ENCODE assay signal across 12 cellular contexts in genomic region chr12:53575502-53576264, GRCh38. TPM values are rescaled to one million over a fixed set of nuclear protein-coding genes. Genes with fewer than 3 reads are reported as not detected.
DNase-seq lines count a peak whose midpoint lies in the region; ATAC-seq and TF ChIP-seq lines count a peak whose summit lies in the region.
"Had no signal": no experiment of that assay in that cellular context is flagged by ENCODE, and none has a peak within 500 bp of the region (broad histone marks: within the 10 kb centered on the region; RNA-seq: fewer than 3 reads in every experiment).

No MANE protein-coding gene starts in this region.

- no peaks in the 10 kb centered on the region for H3K27me3 Mint-ChIP-seq in natural killer cell treated with Interleukin-12 subunit alpha and Interleukin-12 subunit beta and Interleukin-15 and Interleukin-18, amount 100 ng/mL, for 72 hours
- no peaks in the 10 kb centered on the region for H3K27me3 Mint-ChIP-seq in natural killer cell (ENCODE audit: low read depth in 2 of 2)
- no peaks in the 10 kb centered on the region for H3K27me3 Mint-ChIP-seq in T-helper 2 cell treated with Interferon-gamma antibody and Interleukin-4, amounts not matched to agents 5 μg/mL and 100 μg/mL, for 36 hours (ENCODE audit: low read depth)
- H3K27me3 Mint-ChIP-seq: CD4-positive, alpha-beta T cell had no signal

- peak; percentile 67 to 75 for ATAC-seq in natural killer cell treated with Interleukin-12 subunit alpha and Interleukin-12 subunit beta and Interleukin-15 and Interleukin-18, amount 100 ng/mL, for 72 hours
- ATAC-seq in natural killer cell (no peak), upper lobe of right lung (peak; percentile 72), HG03378 (IDR thresholded peaks at IDR 0.05; ENCODE audit: unreplicated experiment) (no peak)

- H3K4me1 ChIP-seq in upper lobe of right lung, result peaks cover 8% of the 10 kb centered on the region

- no peaks in the 10 kb centered on the region for H3K36me3 ChIP-seq in upper lobe of right lung

- H3K27me3 ChIP-seq in upper lobe of right lung, result no peaks in the 10 kb centered on the region
- H3K27me3 ChIP-seq: tibial artery had no signal

- H3K27ac Mint-ChIP-seq in natural killer cell treated with Interleukin-12 subunit alpha and Interleukin-12 subunit beta and Interleukin-15 and Interleukin-18, amount 100 ng/mL, for 72 hours, result peak overlapping the region in 1 of 2 donors; percentile 20
- H3K27ac Mint-ChIP-seq in natural killer cell, result peak overlapping the region in 1 of 2 donors; percentile 59
- H3K27ac Mint-ChIP-seq in T-helper 2 cell treated with Interferon-gamma antibody and Interleukin-4, amounts not matched to agents 5 μg/mL and 100 μg/mL, for 36 hours, result no peak overlapping the region
- H3K27ac Mint-ChIP-seq: CD4-positive, alpha-beta T cell had no signal

- H3K4me3 Mint-ChIP-seq in natural killer cell treated with Interleukin-12 subunit alpha and Interleukin-12 subunit beta and Interleukin-15 and Interleukin-18, amount 100 ng/mL, for 72 hours, result no peak overlapping the region
- H3K4me3 Mint-ChIP-seq in natural killer cell, result no peak overlapping the region
- peak overlapping the region; percentile 6 for H3K4me3 Mint-ChIP-seq in T-helper 2 cell treated with Interferon-gamma antibody and Interleukin-4, amounts not matched to agents 5 μg/mL and 100 μg/mL, for 36 hours
- H3K4me3 Mint-ChIP-seq: CD4-positive, alpha-beta T cell had no signal

- TF ChIP-seq CTCF in natural killer cell (IDR thresholded peaks at IDR 0.05) (no peak), foreskin fibroblast (IDR thresholded peaks at IDR 0.05; ENCODE audit: low read depth, low read length) (no peak), upper lobe of right lung (IDR thresholded peaks at IDR 0.05) (no peak)

- no peaks in the 10 kb centered on the region for H3K9me3 ChIP-seq in upper lobe of right lung
- H3K9me3 ChIP-seq: tibial artery had no signal

- no peak for DNase-seq in natural killer cell treated with Interleukin-12 subunit alpha and Interleukin-12 subunit beta and Interleukin-15 and Interleukin-18, amount 100 ng/mL, for 72 hours (ENCODE audit: low spot score)
- DNase-seq in natural killer cell (no peak), foreskin fibroblast (peak; percentile 70 to 87), upper lobe of right lung (no peak), dedifferentiated amniotic fluid mesenchymal stem cell (ENCODE audit: extremely low spot score) (no peak)
- DNase-seq in T-helper 2 cell treated with Interferon-gamma antibody and Interleukin-4, amounts not matched to agents 5 μg/mL and 100 μg/mL, for 36 hours (ENCODE audit: low spot score), result peak; percentile 22
- DNase-seq in activated CD4-positive, alpha-beta T cell treated with anti-CD3 and anti-CD28 coated beads for 1 hour, result no peak
- DNase-seq: CD4-positive, alpha-beta T cell; cerebellar nuclear complex; NCI-H1694; tibial artery had no signal

- H3K9me3 Mint-ChIP-seq in natural killer cell treated with Interleukin-12 subunit alpha and Interleukin-12 subunit beta and Interleukin-15 and Interleukin-18, amount 100 ng/mL, for 72 hours, result no peaks in the 10 kb centered on the region
- no peaks in the 10 kb centered on the region for H3K9me3 Mint-ChIP-seq in natural killer cell
- H3K9me3 Mint-ChIP-seq in T-helper 2 cell treated with Interferon-gamma antibody and Interleukin-4, amounts not matched to agents 5 μg/mL and 100 μg/mL, for 36 hours, result no peaks in the 10 kb centered on the region
- H3K9me3 Mint-ChIP-seq: CD4-positive, alpha-beta T cell had no signal

- peaks cover 34 to 46% of the 10 kb centered on the region in 2 donors for H3K4me1 Mint-ChIP-seq in natural killer cell treated with Interleukin-12 subunit alpha and Interleukin-12 subunit beta and Interleukin-15 and Interleukin-18, amount 100 ng/mL, for 72 hours (ENCODE audit: low read depth in 2 of 2)
- H3K4me1 Mint-ChIP-seq in natural killer cell, result peaks cover 23 to 40% of the 10 kb centered on the region in 2 donors
- H3K4me1 Mint-ChIP-seq in T-helper 2 cell treated with Interferon-gamma antibody and Interleukin-4, amounts not matched to agents 5 μg/mL and 100 μg/mL, for 36 hours (ENCODE audit: low read depth), result peaks cover 42% of the 10 kb centered on the region

- H3K4me3 ChIP-seq in foreskin fibroblast (ENCODE audit: low read depth in 1 of 2, low read length in 2 of 2) (no peak overlapping the region), upper lobe of right lung (no peak overlapping the region)
- H3K4me3 ChIP-seq: tibial artery had no signal

- no peaks in the 10 kb centered on the region for H3K36me3 Mint-ChIP-seq in natural killer cell treated with Interleukin-12 subunit alpha and Interleukin-12 subunit beta and Interleukin-15 and Interleukin-18, amount 100 ng/mL, for 72 hours
- no peaks in the 10 kb centered on the region for H3K36me3 Mint-ChIP-seq in natural killer cell
- peaks cover 23% of the 10 kb centered on the region for H3K36me3 Mint-ChIP-seq in T-helper 2 cell treated with Interferon-gamma antibody and Interleukin-4, amounts not matched to agents 5 μg/mL and 100 μg/mL, for 36 hours (ENCODE audit: low read depth)

- peak overlapping the region; percentile 8 for H3K27ac ChIP-seq in upper lobe of right lung
- H3K27ac ChIP-seq: tibial artery had no signal

- intact Hi-C loops in natural killer cell (cut with micrococcal nuclease) (no loop called here), upper lobe of right lung (cut with DNase I) (no loop called here)

RNA-seq across cellular contexts. Expression of gene ATF7, which starts 50.5 kb away (rescaled TPM):
- total RNA-seq in natural killer cell treated with Interleukin-12 subunit alpha and Interleukin-12 subunit beta and Interleukin-15 and Interleukin-18, amount 100 ng/mL, for 72 hours, result 10 to 100 TPM; 36.4 to 39.4 TPM
- total RNA-seq in natural killer cell, result 10 to 100 TPM; 32.3 to 42.3 (median 34.9) TPM
- 54.0 TPM for total RNA-seq in upper lobe of right lung

Comparison
In these comparisons a context has a peak if more than half of its experiments do, and no peak if none do; other contexts are left out.
1. ATAC-seq: peak in natural killer cell treated with Interleukin-12 subunit alpha and Interleukin-12 subunit beta and Interleukin-15 and Interleukin-18, amount 100 ng/mL, for 72 hours (2 of 2) and upper lobe of right lung (single experiment); none in natural killer cell (0 of 3) and HG03378 (single experiment).
2. DNase-seq: peak in T-helper 2 cell treated with Interferon-gamma antibody and Interleukin-4, amounts not matched to agents 5 μg/mL and 100 μg/mL, for 36 hours (single experiment) and foreskin fibroblast (2 of 2); none in natural killer cell treated with Interleukin-12 subunit alpha and Interleukin-12 subunit beta and Interleukin-15 and Interleukin-18, amount 100 ng/mL, for 72 hours (single experiment), natural killer cell (single experiment), upper lobe of right lung (single experiment), dedifferentiated amniotic fluid mesenchymal stem cell (single experiment) and activated CD4-positive, alpha-beta T cell treated with anti-CD3 and anti-CD28 coated beads for 1 hour (single experiment).